In genomic region chr1:145977486-145978476, GRCh38 we compare ENCODE assay signal across 8 cellular contexts. TPM values are rescaled to one million over a fixed set of nuclear protein-coding genes. Genes with fewer than 3 reads are reported as not detected.
A peak's percentile ranks its signal among the peaks of the same experiment; 100 is the strongest.
DNase-seq lines count a peak whose midpoint lies in the region; ATAC-seq and TF ChIP-seq lines count a peak whose summit lies in the region.

No MANE protein-coding gene starts in this region.

- H3K9me3 Mint-ChIP-seq in CD4-positive, alpha-beta memory T cell, result no peaks in the 10 kb centered on the region
- H3K9me3 Mint-ChIP-seq in activated CD4-positive, alpha-beta T cell treated with anti-CD3 and anti-CD28 coated beads for 36 hours (ENCODE audit: low read depth), result no peaks in the 10 kb centered on the region

- DNase-seq in CD4-positive, alpha-beta memory T cell, result peak; percentile 71 to 83 (median 77)
- DNase-seq in NCI-H510A (lab: John Stamatoyannopoulos, UW), result peak; percentile 58
- DNase-seq in activated CD4-positive, alpha-beta T cell treated with anti-CD3 and anti-CD28 coated beads for 36 hours, result peak; percentile 86
- peak; percentile 80 for DNase-seq in coronary artery (ENCODE audit: low spot score)
- peak; percentile 91 for DNase-seq in left kidney (ENCODE audit: low read depth, low spot score)
- DNase-seq in stimulated activated CD4-positive, alpha-beta T cell treated with anti-CD3 and anti-CD28 coated beads, Interleukin-4, amount 100 ng/mL, for 1 hour, result peak; percentile 65

- CTCF ChIA-PET in CD4-positive, alpha-beta memory T cell (lab: Charles Lee; ENCODE audit: partially characterized antibody), result interaction anchor here (0.7 to 8.4 kb wide), 26 partner anchors 12 to 136 kb away, joined by 3 to 447 read pairs (median 7); partner anchors contain the start of genes ANKRD34A, ANKRD35, HJV and LIX1L
- CTCF ChIA-PET in activated CD4-positive, alpha-beta T cell treated with anti-CD3 and anti-CD28 coated beads for 36 hours (lab: Charles Lee), result interaction anchor here (0.6 to 9.2 kb wide), 21 partner anchors 9 to 278 kb away, joined by 3 to 161 read pairs (median 4); partner anchors contain the start of genes ANKRD34A, ANKRD35, LIX1L and POLR3GL

- intact Hi-C loops in CD4-positive, alpha-beta memory T cell (cut with micrococcal nuclease), result loop anchor here (1.0 to 2.0 kb wide), 4 partner anchors 13 to 36 kb away; partner anchors contain the start of genes ANKRD34A, LIX1L and POLR3GL
- intact Hi-C loops in activated CD4-positive, alpha-beta T cell treated with anti-CD3 and anti-CD28 coated beads for 36 hours (cut with DNase I, micrococcal nuclease), result loop anchor here (1.0 to 2.0 kb wide), 4 partner anchors 13 to 51 kb away; partner anchors contain the start of genes ANKRD34A (in 1 of the 2), POLR3GL (in 1 of the 2) and RBM8A (in 1 of the 2)

- no peak overlapping the region for H3K4me3 Mint-ChIP-seq in CD4-positive, alpha-beta memory T cell
- H3K4me3 Mint-ChIP-seq in activated CD4-positive, alpha-beta T cell treated with anti-CD3 and anti-CD28 coated beads for 36 hours, result no peak overlapping the region

- peak overlapping the region; percentile 70 for H3K27ac ChIP-seq in CD4-positive, alpha-beta memory T cell (ENCODE audit: low read depth, low read length)
- H3K27ac ChIP-seq in coronary artery, result peak overlapping the region; percentile 95 to 99

- no peak overlapping the region for H3K27ac Mint-ChIP-seq in CD4-positive, alpha-beta memory T cell
- no peak overlapping the region for H3K27ac Mint-ChIP-seq in activated CD4-positive, alpha-beta T cell treated with anti-CD3 and anti-CD28 coated beads for 36 hours

- H3K4me1 Mint-ChIP-seq in CD4-positive, alpha-beta memory T cell, result peaks cover 18 to 24% (median 21%) of the 10 kb centered on the region in 4 donors
- H3K4me1 Mint-ChIP-seq in activated CD4-positive, alpha-beta T cell treated with anti-CD3 and anti-CD28 coated beads for 36 hours, result peaks cover 11% of the 10 kb centered on the region

- H3K36me3 ChIP-seq in CD4-positive, alpha-beta memory T cell (ENCODE audit: insufficient read depth, low read length), result peaks cover 5% of the 10 kb centered on the region

- H3K4me3 ChIP-seq in CD4-positive, alpha-beta memory T cell (ENCODE audit: low read length in 2 of 2), result peak overlapping the region; percentile 52 to 62
- peak overlapping the region; percentile 69 for H3K4me3 ChIP-seq in coronary artery

- peaks cover 6 to 9% of the 10 kb centered on the region in 2 donors for H3K36me3 Mint-ChIP-seq in CD4-positive, alpha-beta memory T cell
- no peaks in the 10 kb centered on the region for H3K36me3 Mint-ChIP-seq in activated CD4-positive, alpha-beta T cell treated with anti-CD3 and anti-CD28 coated beads for 36 hours (ENCODE audit: low read depth)

- H3K4me1 ChIP-seq in CD4-positive, alpha-beta memory T cell (ENCODE audit: insufficient read depth, low read length), result peaks cover 64% of the 10 kb centered on the region

- no peaks in the 10 kb centered on the region for H3K9me3 ChIP-seq in CD4-positive, alpha-beta memory T cell (ENCODE audit: control insufficient read depth in 1 of 2, low read length in 2 of 2)

- TF ChIP-seq CTCF in coronary artery (IDR thresholded peaks at IDR 0.05), result peak; percentile 76

- ATAC-seq in HG02885 (IDR thresholded peaks at IDR 0.05; ENCODE audit: poor library complexity, unreplicated experiment) (peak; percentile 34), GM18511 (IDR thresholded peaks at IDR 0.05; ENCODE audit: unreplicated experiment) (no peak)
- ATAC-seq in activated CD4-positive, alpha-beta T cell treated with anti-CD3 and anti-CD28 coated beads for 36 hours, result peak; percentile 35

- H3K27me3 ChIP-seq in CD4-positive, alpha-beta memory T cell (ENCODE audit: insufficient read depth, low read length), result no peaks in the 10 kb centered on the region

- H3K27me3 Mint-ChIP-seq in CD4-positive, alpha-beta memory T cell, result no peaks in the 10 kb centered on the region
- no peaks in the 10 kb centered on the region for H3K27me3 Mint-ChIP-seq in activated CD4-positive, alpha-beta T cell treated with anti-CD3 and anti-CD28 coated beads for 36 hours

- POLR2A ChIA-PET in CD4-positive, alpha-beta memory T cell (lab: Charles Lee; ENCODE audit: partially characterized antibody), result interaction anchor here (0.6 to 25.2 kb wide), 14 partner anchors 17 to 132 kb away, joined by 3 to 1967 read pairs (median 6); partner anchors contain the start of genes ANKRD34A, LIX1L, NUDT17 and PEX11B
- POLR2A ChIA-PET in activated CD4-positive, alpha-beta T cell treated with anti-CD3 and anti-CD28 coated beads for 36 hours (lab: Charles Lee), result interaction anchor here (0.6 to 7.6 kb wide), 7 partner anchors 13 to 74 kb away, joined by 3 to 127 read pairs (median 12); partner anchors contain the start of genes ANKRD34A, LIX1L, POLR3GL and TXNIP

RNA-seq across cellular contexts. Expression of gene POLR3GL, which starts 13.3 kb away (rescaled TPM):
- 10 to 100 TPM; 36.6 to 38.3 TPM for total RNA-seq in CD4-positive, alpha-beta memory T cell
- polyA plus RNA-seq in CD4-positive, alpha-beta memory T cell, result 100 to 1,000 TPM in 1 of 2 donors, 10 to 100 TPM in 1; 95.3 to 164 TPM
- total RNA-seq in activated CD4-positive, alpha-beta T cell treated with anti-CD3 and anti-CD28 coated beads for 36 hours, result 10 to 100 TPM; 19.3 to 22.4 TPM

RNA-seq across cellular contexts. Expression of gene ANKRD34A, which starts 13.4 kb away (rescaled TPM):
- total RNA-seq in CD4-positive, alpha-beta memory T cell, result 1 to 10 TPM; 1.8 to 2.1 TPM
- polyA plus RNA-seq in CD4-positive, alpha-beta memory T cell, result under 1 TPM in 1 of 2 donors, not detected in 1; 0.60 TPM
- 1 to 10 TPM; 5.8 to 6.1 TPM for total RNA-seq in activated CD4-positive, alpha-beta T cell treated with anti-CD3 and anti-CD28 coated beads for 36 hours

RNA-seq across cellular contexts. Expression of gene TXNIP, which starts 18.6 kb away (rescaled TPM):
- total RNA-seq in CD4-positive, alpha-beta memory T cell, result 100 to 1,000 TPM; 933 to 985 TPM
- polyA plus RNA-seq in CD4-positive, alpha-beta memory T cell, result 1,000 to 10,000 TPM; 4,275 to 4,310 TPM
- 100 to 1,000 TPM; 112 TPM for total RNA-seq in activated CD4-positive, alpha-beta T cell treated with anti-CD3 and anti-CD28 coated beads for 36 hours

RNA-seq across cellular contexts. Expression of gene LIX1L, which starts 20.0 kb away (rescaled TPM):
- 10 to 100 TPM; 64.5 to 66.1 TPM for total RNA-seq in CD4-positive, alpha-beta memory T cell
- polyA plus RNA-seq in CD4-positive, alpha-beta memory T cell, result 10 to 100 TPM; 35.3 to 35.7 TPM
- total RNA-seq in activated CD4-positive, alpha-beta T cell treated with anti-CD3 and anti-CD28 coated beads for 36 hours, result 10 to 100 TPM; 44.9 to 49.4 TPM

RNA-seq across cellular contexts. Expression of gene HJV, which starts 43.8 kb away (rescaled TPM):
- not detected for total RNA-seq in CD4-positive, alpha-beta memory T cell
- polyA plus RNA-seq in CD4-positive, alpha-beta memory T cell, result not detected
- not detected for total RNA-seq in activated CD4-positive, alpha-beta T cell treated with anti-CD3 and anti-CD28 coated beads for 36 hours

Comparison
In these comparisons a context has a peak if more than half of its experiments do, and no peak if none do; other contexts are left out.
1. RNA of gene TXNIP, which starts 18.6 kb away (total RNA-seq): 933 to 985 TPM in CD4-positive, alpha-beta memory T cell; 112 TPM in activated CD4-positive, alpha-beta T cell treated with anti-CD3 and anti-CD28 coated beads for 36 hours; every median in the first group is over 4 times any median in the second.
2. Peak in every context shown above with its lines, with median percentiles within 50 percentile points of each other: DNase-seq.